Comparison of ENCODE assay signal across 22 cellular contexts in the genomic region with DNA sequence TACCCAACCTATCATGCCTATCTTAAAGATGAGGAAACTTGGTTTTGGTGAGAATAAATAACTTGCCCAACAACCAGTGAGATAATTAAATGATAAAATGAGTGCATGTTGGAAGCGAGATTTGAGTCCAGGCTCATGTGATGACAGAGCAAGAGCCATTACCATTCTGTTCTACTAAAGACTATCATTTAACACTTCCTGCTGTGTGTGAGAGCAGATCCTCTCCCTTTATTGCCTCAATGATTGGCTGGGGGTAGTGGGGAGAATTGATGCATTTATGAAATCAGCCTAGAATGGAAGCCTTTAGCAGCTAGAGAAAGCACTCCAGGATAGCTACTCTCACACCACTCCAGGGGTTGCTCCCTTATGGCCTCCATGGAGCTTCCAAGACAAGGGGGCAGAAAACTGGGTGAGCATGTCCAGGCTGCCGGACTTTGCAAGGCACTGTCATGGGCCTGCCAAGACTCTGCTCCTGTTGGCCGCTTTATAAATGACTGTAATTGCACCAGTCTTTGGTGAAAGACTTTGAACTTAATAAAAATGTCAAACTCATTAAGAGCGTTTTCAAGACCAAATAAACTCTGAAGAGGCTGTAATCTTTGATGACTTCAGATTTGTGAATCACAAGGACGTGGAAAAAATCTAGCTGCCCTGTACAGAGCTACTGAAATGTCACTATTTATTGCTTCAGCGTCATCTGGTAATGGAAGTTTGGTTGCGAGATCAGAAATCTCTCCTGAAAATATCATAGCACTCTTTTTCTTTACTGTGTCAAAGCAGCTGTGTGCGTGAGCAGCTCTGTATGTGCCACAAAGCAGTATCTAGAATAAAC.
DNase-seq lines count a peak whose midpoint lies in the region; ATAC-seq, FAIRE-seq and TF ChIP-seq lines count a peak whose summit lies in the region.
"Had no signal": no experiment of that assay in that cellular context is flagged by ENCODE, and none has a peak within 500 bp of the region (broad histone marks: within the 10 kb centered on the region; RNA-seq: fewer than 3 reads in every experiment).

No MANE protein-coding gene starts in this region.

- H3K4me2 ChIP-seq in A549 (no peak overlapping the region), neural progenitor cell (no peak overlapping the region)
- H3K4me2 ChIP-seq: GM23338, KMS-11 had no signal

- POLR2A ChIA-PET in A549 (lab: Yijun Ruan, JAX): interaction anchor here (0.9 kb wide), 1 partner anchor 18 kb away, joined by 5 read pairs; no protein-coding TSS in a partner anchor

- no peak for TF ChIP-seq RAD21 in A549 (conservative IDR thresholded peaks at IDR 0.05 in 1 of 2, IDR thresholded peaks at IDR 0.05 in 1 of 2)

- no peak overlapping the region for H3K9ac ChIP-seq in neural progenitor cell
- H3K9ac ChIP-seq: KMS-11 had no signal

- CTCF ChIA-PET in A549 (lab: Yijun Ruan, JAX): interaction anchor here (0.7 to 1.6 kb wide), 2 partner anchors 25 to 40 kb away, joined by 3 read pairs; no protein-coding TSS in a partner anchor

- TF ChIP-seq EP300 in A549 (IDR thresholded peaks at IDR 0.05): no peak

- H3F3A ChIP-seq in neural progenitor cell (ENCODE audit: low read depth): no peaks in the 10 kb centered on the region

- no peaks in the 10 kb centered on the region for H3K36me3 Mint-ChIP-seq in neural progenitor cell
- H3K36me3 Mint-ChIP-seq: CD14-positive monocyte had no signal

- no peak overlapping the region for H3K4me3 ChIP-seq in A549
- H3K4me3 ChIP-seq in adrenal gland: no peak overlapping the region
- H3K4me3 ChIP-seq in fibroblast of villous mesenchyme (ENCODE audit: low read depth, low read length): no peak overlapping the region
- H3K4me3 ChIP-seq in neural progenitor cell: no peak overlapping the region
- H3K4me3 ChIP-seq: GM23338, MG63 had no signal

- TF ChIP-seq POLR2A in A549 (IDR thresholded peaks at IDR 0.05; ENCODE audit: low read length) (no peak), adrenal gland (IDR thresholded peaks at IDR 0.05) (no peak)

- ATAC-seq in A549: no peak
- ATAC-seq: GM23338, Panc1 had no signal

- no peaks in the 10 kb centered on the region for H3K36me3 ChIP-seq in adrenal gland (replicated peaks in 1 of 2)
- no peaks in the 10 kb centered on the region for H3K36me3 ChIP-seq in neural progenitor cell
- H3K36me3 ChIP-seq: MG63 had no signal

- no peak overlapping the region for H2AFZ ChIP-seq in neural progenitor cell (replicated peaks)
- H2AFZ ChIP-seq: GM23338 had no signal

- no peaks in the 10 kb centered on the region for H3K27me3 ChIP-seq in adrenal gland
- H3K27me3 ChIP-seq in neural progenitor cell: no peaks in the 10 kb centered on the region
- H3K27me3 ChIP-seq: MG63 had no signal

- no peak overlapping the region for H3K4me3 Mint-ChIP-seq in neural progenitor cell
- H3K4me3 Mint-ChIP-seq: CD14-positive monocyte, GM23338 had no signal

- H3K4me1 ChIP-seq in A549 (peaks cover 39% of the 10 kb centered on the region), adrenal gland (replicated peaks in 1 of 2) (peaks cover 0 to 15% of the 10 kb centered on the region in 2 donors), neural progenitor cell (peaks cover 18% of the 10 kb centered on the region)

- H3K79me2 ChIP-seq in neural progenitor cell (ENCODE audit: low read depth): no peaks in the 10 kb centered on the region

- H3K27ac ChIP-seq in A549 (peak overlapping the region in 1 of 2 experiments; percentile 13; a peak in 2 of 6 replicates), adrenal gland (peak overlapping the region in 3 of 5 donors; percentile 26 to 58 (median 55)), neural progenitor cell (no peak overlapping the region)
- H3K27ac ChIP-seq: KMS-11 had no signal

- peaks cover 2% of the 10 kb centered on the region for H3K9me3 Mint-ChIP-seq in neural progenitor cell
- H3K9me3 Mint-ChIP-seq: GM23338 had no signal

- H3K27me3 Mint-ChIP-seq in neural progenitor cell (ENCODE audit: insufficient read depth, low read depth): no peaks in the 10 kb centered on the region

- no peaks in the 10 kb centered on the region for H4K20me1 ChIP-seq in neural progenitor cell (ENCODE audit: low read depth)

- no peak for TF ChIP-seq CTCF in A549 (IDR thresholded peaks at IDR 0.05)
- TF ChIP-seq CTCF in adrenal gland (IDR thresholded peaks at IDR 0.05): no peak
- TF ChIP-seq CTCF in fibroblast of villous mesenchyme (IDR thresholded peaks at IDR 0.05; ENCODE audit: insufficient read depth, low read depth, low read length): no peak
- no peak for TF ChIP-seq CTCF in neural progenitor cell (IDR thresholded peaks at IDR 0.05)

- intact Hi-C loops in adrenal gland (cut with DNase I): no loop called here

- FAIRE-seq in A549 (lab: Jason Lieb, UNC): peak; percentile 49
- FAIRE-seq: G401.6, GM12892 had no signal

- H3K27ac Mint-ChIP-seq in neural progenitor cell: peak overlapping the region; percentile 47
- H3K27ac Mint-ChIP-seq: CD14-positive monocyte, GM23338 had no signal

- WGBS in A549 (ENCODE audit: missing lambda C conversion rate): 84% methylated on average over 8 of the region's 8 CpGs
- 50 to 68% (median 59%) methylated on average over 8 of the region's 8 CpGs for WGBS in adrenal gland, 4 donors

- H3K9me3 ChIP-seq in A549: no peaks in the 10 kb centered on the region
- H3K9me3 ChIP-seq in adrenal gland (replicated peaks in 1 of 3): no peaks in the 10 kb centered on the region
- no peaks in the 10 kb centered on the region for H3K9me3 ChIP-seq in neural progenitor cell (ENCODE audit: low read depth)
- H3K9me3 ChIP-seq: MG63 had no signal

- DNase-seq in A549 (ENCODE audit: low read depth in 1 of 2, low spot score in 1 of 2) (no peak), adrenal gland (peak in 4 of 7 donors; percentile 21 to 31 (median 23)), fibroblast of villous mesenchyme (ENCODE audit: low read depth) (peak; percentile 83), neural progenitor cell (ENCODE audit: low spot score) (no peak), GDM1 (lab: John Stamatoyannopoulos, UW) (no peak), NCI-H82 treated with DMSO at 0.1 percent for 48 hours (lab: John Stamatoyannopoulos, UW; ENCODE audit: unreplicated experiment) (no peak), AML-193 (lab: John Stamatoyannopoulos, UW) (no peak)
- no peak for DNase-seq in activated CD4-positive, alpha-beta T cell treated with anti-CD3 and anti-CD28 coated beads, Interleukin-2, amount 50 U/mL, for 4 hours
- DNase-seq: 8988T, COR-L47, DMS79, MG63, NCI-H1092 treated with DMSO at 0.1 percent for 48 hours, NCI-H187, NCI-H82, Right ventricle myocardium superior had no signal

- peaks cover 17% of the 10 kb centered on the region for H3K4me1 Mint-ChIP-seq in neural progenitor cell
- H3K4me1 Mint-ChIP-seq: CD14-positive monocyte had no signal

TF ChIP-seq in A549, 52 proteins besides CTCF, POLR2A, EP300 and RAD21:
- TF ChIP-seq BCL3 (IDR thresholded peaks at IDR 0.05): no peak
- TF ChIP-seq, protein P1, sequence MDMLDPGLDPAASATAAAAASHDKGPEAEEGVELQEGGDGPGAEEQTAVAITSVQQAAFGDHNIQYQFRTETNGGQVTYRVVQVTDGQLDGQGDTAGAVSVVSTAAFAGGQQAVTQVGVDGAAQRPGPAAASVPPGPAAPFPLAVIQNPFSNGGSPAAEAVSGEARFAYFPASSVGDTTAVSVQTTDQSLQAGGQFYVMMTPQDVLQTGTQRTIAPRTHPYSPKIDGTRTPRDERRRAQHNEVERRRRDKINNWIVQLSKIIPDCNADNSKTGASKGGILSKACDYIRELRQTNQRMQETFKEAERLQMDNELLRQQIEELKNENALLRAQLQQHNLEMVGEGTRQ (IDR thresholded peaks at IDR 0.05): no peak
- no peak for TF ChIP-seq ZC3H11A (IDR thresholded peaks at IDR 0.05)
- TF ChIP-seq MAX (IDR thresholded peaks at IDR 0.05): no peak
- TF ChIP-seq ZNF302 (CRISPR knock-in tag; IDR thresholded peaks at IDR 0.05): no peak

Comparison
In these comparisons a context has a peak if more than half of its experiments do, and no peak if none do; other contexts are left out.
1. DNase-seq: peak in adrenal gland (4 of 7) and fibroblast of villous mesenchyme (single experiment); none in A549 (0 of 2), neural progenitor cell (single experiment), GDM1 (single experiment), NCI-H82 treated with DMSO at 0.1 percent for 48 hours (single experiment), AML-193 (0 of 2) and activated CD4-positive, alpha-beta T cell treated with anti-CD3 and anti-CD28 coated beads, Interleukin-2, amount 50 U/mL, for 4 hours (0 of 2).